In genomic region chr5:151060742-151061141, GRCh38 we compare ENCODE assay signal across 11 cellular contexts. TPM values are rescaled to one million over a fixed set of nuclear protein-coding genes. Genes with fewer than 3 reads are reported as not detected.
DNase-seq lines count a peak whose midpoint lies in the region; ATAC-seq and TF ChIP-seq lines count a peak whose summit lies in the region.
"Had no signal": no experiment of that assay in that cellular context is flagged by ENCODE, and none has a peak within 500 bp of the region (broad histone marks: within the 10 kb centered on the region; RNA-seq: fewer than 3 reads in every experiment).

No MANE protein-coding gene starts in this region.

- H3K27me3 ChIP-seq in CD4-positive, alpha-beta T cell (ENCODE audit: control insufficient read depth, insufficient read depth, low read length) = no peaks in the 10 kb centered on the region
- H3K27me3 ChIP-seq in trophoblast cell (ENCODE audit: insufficient read depth, low read length) = no peaks in the 10 kb centered on the region

- H3K4me3 ChIP-seq in OCI-LY7 (ENCODE audit: low read depth, low read length, poor library complexity, severe bottlenecking) (no peak overlapping the region), trophoblast cell (ENCODE audit: low read depth, low read length) (no peak overlapping the region)

- no peak overlapping the region for H4K12ac ChIP-seq in trophoblast cell (ENCODE audit: low read depth, low read length)

- peaks cover 11% of the 10 kb centered on the region for H3K79me1 ChIP-seq in trophoblast cell (ENCODE audit: low read length)

- H3K36me3 ChIP-seq in OCI-LY7 (ENCODE audit: insufficient read depth, low read length) (peaks cover 73% of the 10 kb centered on the region), trophoblast cell (ENCODE audit: control insufficient read depth in 1 of 2, insufficient read depth in 2 of 2, low read length in 2 of 2) (peaks cover 38 to 47% of the 10 kb centered on the region in 2 experiments)

- H3K9me3 Mint-ChIP-seq in CD4-positive, alpha-beta T cell = no peaks in the 10 kb centered on the region
- no peaks in the 10 kb centered on the region for H3K9me3 Mint-ChIP-seq in dendritic cell treated with granulocyte-macrophage colony-stimulating factor and Interleukin-4, amounts not matched to agents 40 ng/mL and 50 ng/mL, for 4 days
- no peaks in the 10 kb centered on the region for H3K9me3 Mint-ChIP-seq in natural killer cell treated with Interleukin-12 subunit alpha and Interleukin-12 subunit beta and Interleukin-15 and Interleukin-18, amount 100 ng/mL, for 72 hours

- no peak overlapping the region for H2AFZ ChIP-seq in OCI-LY7 (ENCODE audit: low read length)
- H2AFZ ChIP-seq in trophoblast cell (ENCODE audit: insufficient read depth, low read length, poor library complexity) = no peak overlapping the region

- no peak overlapping the region for H3K23ac ChIP-seq in trophoblast cell (ENCODE audit: low read length)

- CTCF ChIA-PET in CD4-positive, alpha-beta T cell (lab: Charles Lee) = interaction anchor here (1.0 to 1.3 kb wide), 2 partner anchors 55 kb away, joined by 4 to 6 read pairs; no protein-coding TSS in a partner anchor
- CTCF ChIA-PET in OCI-LY7 (lab: Charles Lee; ENCODE audit: unreplicated experiment) = interaction anchor here (1.0 to 1.4 kb wide), 3 partner anchors 9 to 30 kb away, joined by 3 to 4 read pairs (median 3); no protein-coding TSS in a partner anchor

- no peak for ATAC-seq in CD4-positive, alpha-beta T cell (ENCODE audit: poor library complexity)
- no peak for ATAC-seq in natural killer cell treated with Interleukin-12 subunit alpha and Interleukin-12 subunit beta and Interleukin-15 and Interleukin-18, amount 100 ng/mL, for 72 hours

- TF ChIP-seq CTCF in CD4-positive, alpha-beta T cell (IDR thresholded peaks at IDR 0.05) = no peak
- TF ChIP-seq CTCF in OCI-LY7 (conservative IDR thresholded peaks at IDR 0.05; ENCODE audit: low read length) = no peak

- BruUV-seq in OCI-LY7 (replicated peaks; lab: Mats Ljungman, UMichigan) = no TSS peak

- no peak for DNase-seq in CD4-positive, alpha-beta T cell
- DNase-seq in OCI-LY7 (ENCODE audit: low spot score) (no peak), ACHN (no peak), D341Med (ENCODE audit: low spot score) (no peak), AG20443 (ENCODE audit: low spot score) (no peak), trophoblast cell (no peak)
- DNase-seq in natural killer cell treated with Interleukin-12 subunit alpha and Interleukin-12 subunit beta and Interleukin-15 and Interleukin-18, amount 100 ng/mL, for 72 hours (ENCODE audit: low spot score) = no peak
- DNase-seq: NCI-H1417 treated with DMSO at 0.1 percent for 48 hours, NCI-H69, SK-N-SH had no signal

- H4K91ac ChIP-seq in trophoblast cell (ENCODE audit: low read depth, low read length) = no peak overlapping the region

- H3K4me2 ChIP-seq in OCI-LY7 (ENCODE audit: low read length) (peak overlapping the region; percentile 48; the same call in 1 of the 2 replicates), trophoblast cell (ENCODE audit: low read length) (no peak overlapping the region)
- H3K4me2 ChIP-seq: SK-N-SH had no signal

- H3K9me2 ChIP-seq in OCI-LY7 (ENCODE audit: insufficient read depth, low read length) = no peaks in the 10 kb centered on the region
- H3K9me2 ChIP-seq: SK-N-SH had no signal

- no peak overlapping the region for H3K27ac ChIP-seq in CD4-positive, alpha-beta T cell (ENCODE audit: low read depth, low read length)
- H3K27ac ChIP-seq in OCI-LY7 (ENCODE audit: low read depth, low read length, poor library complexity, severe bottlenecking) = no peak overlapping the region
- no peak overlapping the region for H3K27ac ChIP-seq in trophoblast cell (ENCODE audit: low read depth, low read length)

- H3K9ac ChIP-seq in trophoblast cell (ENCODE audit: low read length) = no peak overlapping the region
- H3K9ac ChIP-seq: SK-N-SH had no signal

- peaks cover 37% of the 10 kb centered on the region for H3K4me1 Mint-ChIP-seq in CD4-positive, alpha-beta T cell (ENCODE audit: low read depth)
- H3K4me1 Mint-ChIP-seq in dendritic cell treated with granulocyte-macrophage colony-stimulating factor and Interleukin-4, amounts not matched to agents 40 ng/mL and 50 ng/mL, for 4 days (ENCODE audit: low read depth) = peaks cover 89% of the 10 kb centered on the region
- H3K4me1 Mint-ChIP-seq in natural killer cell treated with Interleukin-12 subunit alpha and Interleukin-12 subunit beta and Interleukin-15 and Interleukin-18, amount 100 ng/mL, for 72 hours (ENCODE audit: low read depth in 2 of 2) = peaks cover 40 to 44% of the 10 kb centered on the region in 2 donors

- intact Hi-C loops in CD4-positive, alpha-beta T cell (cut with DNase I, micrococcal nuclease) = no loop called here
- intact Hi-C loops in OCI-LY7 (cut with micrococcal nuclease; ENCODE audit: unreplicated experiment) = no loop called here
- intact Hi-C loops in dendritic cell treated with granulocyte-macrophage colony-stimulating factor and Interleukin-4, amounts not matched to agents 40 ng/mL and 50 ng/mL, for 4 days (cut with micrococcal nuclease) = no loop called here

- H3K27me3 Mint-ChIP-seq in CD4-positive, alpha-beta T cell = no peaks in the 10 kb centered on the region
- H3K27me3 Mint-ChIP-seq in dendritic cell treated with granulocyte-macrophage colony-stimulating factor and Interleukin-4, amounts not matched to agents 40 ng/mL and 50 ng/mL, for 4 days = no peaks in the 10 kb centered on the region
- no peaks in the 10 kb centered on the region for H3K27me3 Mint-ChIP-seq in natural killer cell treated with Interleukin-12 subunit alpha and Interleukin-12 subunit beta and Interleukin-15 and Interleukin-18, amount 100 ng/mL, for 72 hours

- H3K4me1 ChIP-seq in OCI-LY7 (ENCODE audit: insufficient read depth, low read length, poor library complexity, severe bottlenecking) (peaks cover 24% of the 10 kb centered on the region), trophoblast cell (ENCODE audit: control insufficient read depth in 1 of 2, insufficient read depth in 2 of 2, low read length in 2 of 2) (peaks cover 17 to 25% of the 10 kb centered on the region in 2 experiments)

- no peak overlapping the region for H3K14ac ChIP-seq in trophoblast cell (ENCODE audit: low read length)

- H3K18ac ChIP-seq in trophoblast cell (ENCODE audit: low read length) = no peak overlapping the region

- no peak overlapping the region for H3K4ac ChIP-seq in trophoblast cell (ENCODE audit: low read depth, low read length)

- POLR2A ChIA-PET in CD4-positive, alpha-beta T cell (lab: Charles Lee) = no interaction called here
- POLR2A ChIA-PET in OCI-LY7 (lab: Charles Lee) = interaction anchor here (0.7 kb wide), 1 partner anchor 20 kb away, joined by 3 read pairs; no protein-coding TSS in a partner anchor

- WGBS in trophoblast cell (ENCODE audit: extremely low coverage, insufficient coverage, insufficient read length) = no CpG with 5 or more reads among the region's 6 CpGs

- no peak overlapping the region for H2BK5ac ChIP-seq in trophoblast cell (ENCODE audit: low read depth, low read length, poor library complexity)

- in situ Hi-C loops in ACHN (cut with HindIII; ENCODE audit: low pct_ligation_motif_present, low pct_unique_long_range_greater_than_20kb, low sequenced_read_pairs) = no loop called here

- no peak overlapping the region for H4K8ac ChIP-seq in trophoblast cell (ENCODE audit: low read depth, low read length)

- H3K4me3 Mint-ChIP-seq in CD4-positive, alpha-beta T cell = no peak overlapping the region
- no peak overlapping the region for H3K4me3 Mint-ChIP-seq in dendritic cell treated with granulocyte-macrophage colony-stimulating factor and Interleukin-4, amounts not matched to agents 40 ng/mL and 50 ng/mL, for 4 days
- H3K4me3 Mint-ChIP-seq in natural killer cell treated with Interleukin-12 subunit alpha and Interleukin-12 subunit beta and Interleukin-15 and Interleukin-18, amount 100 ng/mL, for 72 hours = peak overlapping the region; percentile 39

- peaks cover 6% of the 10 kb centered on the region; the same call in 1 of the 2 replicates for H3K79me2 ChIP-seq in OCI-LY7 (ENCODE audit: insufficient read depth, low read depth, low read length)
- no peaks in the 10 kb centered on the region for H3K79me2 ChIP-seq in trophoblast cell (ENCODE audit: control insufficient read depth, insufficient read depth, low read length, poor library complexity)

- H3K9me3 ChIP-seq in CD4-positive, alpha-beta T cell (ENCODE audit: control insufficient read depth, low read length) = no peaks in the 10 kb centered on the region
- no peaks in the 10 kb centered on the region for H3K9me3 ChIP-seq in OCI-LY7 (ENCODE audit: low read length)
- peaks cover 5% of the 10 kb centered on the region for H3K9me3 ChIP-seq in trophoblast cell (ENCODE audit: insufficient read depth, low read depth, low read length)
- H3K9me3 ChIP-seq: SK-N-SH had no signal

- H3K36me3 Mint-ChIP-seq in CD4-positive, alpha-beta T cell (ENCODE audit: low read depth) = peaks cover 93% of the 10 kb centered on the region
- H3K36me3 Mint-ChIP-seq in dendritic cell treated with granulocyte-macrophage colony-stimulating factor and Interleukin-4, amounts not matched to agents 40 ng/mL and 50 ng/mL, for 4 days (ENCODE audit: low read depth) = peaks cover 93% of the 10 kb centered on the region
- H3K36me3 Mint-ChIP-seq in natural killer cell treated with Interleukin-12 subunit alpha and Interleukin-12 subunit beta and Interleukin-15 and Interleukin-18, amount 100 ng/mL, for 72 hours = peaks cover 13% of the 10 kb centered on the region

- no peak overlapping the region for H2AK5ac ChIP-seq in trophoblast cell (ENCODE audit: low read length)

- no peak overlapping the region for H2BK120ac ChIP-seq in trophoblast cell (ENCODE audit: insufficient read depth, low read length, poor library complexity)

- H2BK12ac ChIP-seq in trophoblast cell (ENCODE audit: low read length) = no peak overlapping the region

- peak overlapping the region; percentile 82 for H3K27ac Mint-ChIP-seq in CD4-positive, alpha-beta T cell
- peak overlapping the region; percentile 41 for H3K27ac Mint-ChIP-seq in dendritic cell treated with granulocyte-macrophage colony-stimulating factor and Interleukin-4, amounts not matched to agents 40 ng/mL and 50 ng/mL, for 4 days
- H3K27ac Mint-ChIP-seq in natural killer cell treated with Interleukin-12 subunit alpha and Interleukin-12 subunit beta and Interleukin-15 and Interleukin-18, amount 100 ng/mL, for 72 hours = peak overlapping the region; percentile 79 to 89

- H4K20me1 ChIP-seq in OCI-LY7 (ENCODE audit: insufficient read depth, low read length) = no peaks in the 10 kb centered on the region

RNA-seq across cellular contexts. Expression of gene TNIP1, which starts 20.1 kb away (rescaled TPM):
- 100 to 1,000 TPM; 110 to 115 TPM for total RNA-seq in CD4-positive, alpha-beta T cell
- 51.4 and 55.9 TPM in 2 replicates for total RNA-seq in OCI-LY7 (2014; rRNA removed; shearing (Covaris generic))
- total RNA-seq in OCI-LY7 (2022) = 76.3 and 77.5 TPM in 2 replicates
- total RNA-seq in natural killer cell treated with Interleukin-12 subunit alpha and Interleukin-12 subunit beta and Interleukin-15 and Interleukin-18, amount 100 ng/mL, for 72 hours = 100 to 1,000 TPM; 154 to 260 TPM
- 54.1 and 54.5 TPM in 2 replicates for polyA plus RNA-seq in trophoblast cell (2013)

RNA-seq across cellular contexts. Expression of gene GPX3, which starts 40.4 kb away (rescaled TPM):
- under 1 TPM in 1 of 2 experiments, not detected in 1; 0.58 TPM for total RNA-seq in CD4-positive, alpha-beta T cell
- not detected in 2 replicates for total RNA-seq in OCI-LY7 (2014; rRNA removed; shearing (Covaris generic))
- total RNA-seq in OCI-LY7 (2022) = not detected in 2 replicates
- total RNA-seq in natural killer cell treated with Interleukin-12 subunit alpha and Interleukin-12 subunit beta and Interleukin-15 and Interleukin-18, amount 100 ng/mL, for 72 hours = not detected
- 22.4 and 25.1 TPM in 2 replicates for polyA plus RNA-seq in trophoblast cell (2013)
